Comparison of ENCODE assay signal across 16 cellular contexts in the genomic region with DNA sequence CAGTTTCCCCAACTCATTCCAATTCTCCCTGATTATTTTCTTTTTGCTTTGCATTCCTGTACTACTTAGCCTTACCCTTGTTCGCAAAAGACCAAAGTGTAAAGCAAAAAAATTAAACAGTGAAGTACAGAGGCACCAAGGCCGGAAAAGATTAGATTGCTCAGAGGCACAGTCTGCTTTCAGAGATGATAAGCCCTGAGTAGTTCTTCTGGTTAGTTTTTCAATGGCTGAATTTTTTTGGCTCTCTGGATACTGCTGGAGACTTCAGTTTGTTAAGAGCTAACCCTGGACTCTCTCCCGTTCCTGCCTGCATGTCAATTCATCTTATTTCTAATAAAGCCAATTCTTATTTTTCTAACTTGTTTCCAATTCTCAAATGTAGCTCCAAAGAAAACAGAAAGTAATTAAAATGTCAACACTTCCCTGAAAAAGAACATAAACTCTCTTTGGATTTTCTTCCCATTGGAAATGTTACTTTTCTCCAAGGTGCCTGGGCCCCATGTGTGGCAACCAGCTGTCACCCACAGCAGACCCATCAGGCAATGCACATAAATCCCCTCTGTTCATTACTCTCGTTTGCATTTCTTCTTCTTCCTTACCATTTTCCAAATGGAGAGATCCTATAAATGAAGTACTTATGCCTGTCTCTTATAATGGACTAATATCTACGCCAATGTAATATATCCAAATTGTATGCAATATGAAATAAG.
DNase-seq lines count a peak whose midpoint lies in the region; ATAC-seq, FAIRE-seq and TF ChIP-seq lines count a peak whose summit lies in the region.
"Had no signal": no experiment of that assay in that cellular context is flagged by ENCODE, and none has a peak within 500 bp of the region (broad histone marks: within the 10 kb centered on the region; RNA-seq: fewer than 3 reads in every experiment).

No MANE protein-coding gene starts in this region.

- no peak for TF ChIP-seq CTCF in K562 (IDR thresholded peaks at IDR 0.05 in 2 of 3, conservative IDR thresholded peaks at IDR 0.05 in 1 of 3; ENCODE audit: insufficient read depth in 2 of 3, low read depth in 1 of 3, low read length in 3 of 3)

- H3K4me1 ChIP-seq in K562 (replicated peaks in 1 of 2; ENCODE audit: control insufficient read depth in 2 of 2, insufficient read depth in 2 of 2, low read length in 2 of 2) (peaks cover 4 to 31% of the 10 kb centered on the region in 2 experiments; a peak in 4 of 5 replicates), urinary bladder (ENCODE audit: insufficient read depth) (no peaks in the 10 kb centered on the region)
- H3K4me1 ChIP-seq: gastroesophageal sphincter had no signal

- H3K4me3 ChIP-seq in K562, result no peak overlapping the region
- no peak overlapping the region for H3K4me3 ChIP-seq in urinary bladder (ENCODE audit: low read depth, low read length)
- H3K4me3 ChIP-seq: gastroesophageal sphincter had no signal

- DNase-seq in activated naive CD4-positive, alpha-beta T cell treated with anti-CD3 and anti-CD28 coated beads for 36 hours, result no peak
- no peak for DNase-seq in activated naive CD4-positive, alpha-beta T cell treated with anti-CD3 and anti-CD28 coated beads, Interleukin-2, amount 10 ng/mL, durations not matched to agents 7 days and 5 days
- peak; percentile 15 to 78 (median 43) for DNase-seq in K562 (ENCODE audit: extremely low read depth in 1 of 4, low spot score in 3 of 4)
- DNase-seq in immature natural killer cell, result no peak
- DNase-seq in CD1c-positive myeloid dendritic cell (ENCODE audit: extremely low spot score), result no peak
- DNase-seq: activated gamma-delta T cell; AML-193; H9; left colon; NCI-H1105 treated with DMSO at 0.1 percent for 48 hours; SHP77; stimulated activated CD8-positive, alpha-beta memory T cell treated with anti-CD3 and anti-CD28 coated beads, Interleukin-4, amount 100 ng/mL, for 48 hours had no signal

- intact Hi-C loops in activated naive CD4-positive, alpha-beta T cell treated with anti-CD3 and anti-CD28 coated beads for 36 hours (cut with micrococcal nuclease), result no loop called here
- intact Hi-C loops in K562 (cut with micrococcal nuclease), result loop anchor here (10.0 kb wide), 2 partner anchors 402 to 572 kb away; no protein-coding TSS in a partner anchor

- no peaks in the 10 kb centered on the region for H3K9me1 ChIP-seq in K562 (ENCODE audit: control insufficient read depth, insufficient read depth, low read length)

- 0 out of 4 replicates have a peak, but pooled peaks of 1 of the 2 experiments have one; percentile 13 for TF ChIP-seq RAD21 in K562 (CRISPR knock-in tag; conservative IDR thresholded peaks at IDR 0.05 in 1 of 2, IDR thresholded peaks at IDR 0.05 in 1 of 2)

- H4K20me1 ChIP-seq in K562 (replicated peaks; ENCODE audit: control insufficient read depth, insufficient read depth, low read length), result no peaks in the 10 kb centered on the region

- WGBS in K562 (ENCODE audit: insufficient coverage, low coverage, missing lambda C conversion rate), result 6% methylated on average over 5 of the region's 5 CpGs
- WGBS in urinary bladder, result 42% methylated on average over 5 of the region's 5 CpGs

- peaks cover 10% of the 10 kb centered on the region; the same call in 1 of the 2 replicates for H3K9me3 ChIP-seq in K562 (replicated peaks; ENCODE audit: control insufficient read depth, insufficient read depth, low read depth, low read length)
- H3K9me3 ChIP-seq: gastroesophageal sphincter had no signal

- ATAC-seq in K562, result peak; percentile 85
- ATAC-seq in HG02759 (IDR thresholded peaks at IDR 0.05; ENCODE audit: unreplicated experiment), result no peak
- no peak for ATAC-seq in HG03025 (IDR thresholded peaks at IDR 0.05; ENCODE audit: low FRiP score, unreplicated experiment)
- ATAC-seq: gastroesophageal sphincter, left colon had no signal

- peak; percentile 86; the same call in 1 of the 2 replicates for TF ChIP-seq EP300 in K562 (IDR thresholded peaks at IDR 0.05; ENCODE audit: low read length)

- H3K79me2 ChIP-seq in K562 (ENCODE audit: control insufficient read depth, insufficient read depth, low read length), result no peaks in the 10 kb centered on the region

- peak overlapping the region; percentile 63 for H3K4me2 ChIP-seq in K562 (ENCODE audit: insufficient read depth, low read length)

- peaks cover 37% of the 10 kb centered on the region for H3K36me3 Mint-ChIP-seq in activated naive CD4-positive, alpha-beta T cell treated with anti-CD3 and anti-CD28 coated beads for 36 hours (ENCODE audit: low read depth)
- peaks cover 15% of the 10 kb centered on the region for H3K36me3 Mint-ChIP-seq in activated naive CD4-positive, alpha-beta T cell treated with anti-CD3 and anti-CD28 coated beads, Interleukin-2, amount 10 ng/mL, durations not matched to agents 7 days and 5 days
- peaks cover 0 to 22% (median 5%) of the 10 kb centered on the region in 3 donors for H3K36me3 Mint-ChIP-seq in immature natural killer cell

- POLR2A ChIA-PET in K562 (lab: Yijun Ruan, JAX), result interaction anchor here (0.8 to 1.7 kb wide), 3 partner anchors 18 to 143 kb away, joined by 3 to 8 read pairs (median 4); a partner anchor contains a TSS

- peaks cover 57% of the 10 kb centered on the region for H3K4me1 Mint-ChIP-seq in activated naive CD4-positive, alpha-beta T cell treated with anti-CD3 and anti-CD28 coated beads for 36 hours (ENCODE audit: low read depth)
- peaks cover 10% of the 10 kb centered on the region for H3K4me1 Mint-ChIP-seq in activated naive CD4-positive, alpha-beta T cell treated with anti-CD3 and anti-CD28 coated beads, Interleukin-2, amount 10 ng/mL, durations not matched to agents 7 days and 5 days
- peaks cover 17 to 30% of the 10 kb centered on the region in 2 donors for H3K4me1 Mint-ChIP-seq in immature natural killer cell

- no peaks in the 10 kb centered on the region for H3K27me3 Mint-ChIP-seq in activated naive CD4-positive, alpha-beta T cell treated with anti-CD3 and anti-CD28 coated beads for 36 hours (ENCODE audit: low read depth)
- H3K27me3 Mint-ChIP-seq in activated naive CD4-positive, alpha-beta T cell treated with anti-CD3 and anti-CD28 coated beads, Interleukin-2, amount 10 ng/mL, durations not matched to agents 7 days and 5 days, result no peaks in the 10 kb centered on the region
- H3K27me3 Mint-ChIP-seq in immature natural killer cell (ENCODE audit: low read depth in 3 of 3), result peaks cover 0 to 11% (median 5%) of the 10 kb centered on the region in 3 donors

- peak overlapping the region; percentile 80 for H3K27ac Mint-ChIP-seq in activated naive CD4-positive, alpha-beta T cell treated with anti-CD3 and anti-CD28 coated beads for 36 hours
- no peak overlapping the region for H3K27ac Mint-ChIP-seq in activated naive CD4-positive, alpha-beta T cell treated with anti-CD3 and anti-CD28 coated beads, Interleukin-2, amount 10 ng/mL, durations not matched to agents 7 days and 5 days
- peak overlapping the region in 4 of 6 donors; percentile 11 to 80 (median 58) for H3K27ac Mint-ChIP-seq in immature natural killer cell
- H3K27ac Mint-ChIP-seq: H9 had no signal

- CTCF ChIA-PET in activated naive CD4-positive, alpha-beta T cell treated with anti-CD3 and anti-CD28 coated beads for 36 hours (lab: Charles Lee), result interaction anchor here (1.0 to 1.3 kb wide), 4 partner anchors 9 to 191 kb away, joined by 3 read pairs; no protein-coding TSS in a partner anchor
- CTCF ChIA-PET in activated naive CD4-positive, alpha-beta T cell treated with anti-CD3 and anti-CD28 coated beads, Interleukin-2, amount 10 ng/mL, durations not matched to agents 7 days and 5 days (lab: Charles Lee), result interaction anchor here (0.5 kb wide), 1 partner anchor 9 kb away, joined by 3 read pairs; no protein-coding TSS in a partner anchor
- CTCF ChIA-PET in K562 (lab: Yijun Ruan, JAX; ENCODE audit: low intra/inter-chr PET ratio), result no interaction called here

- peak overlapping the region; percentile 65 for H2AFZ ChIP-seq in K562 (ENCODE audit: low read depth, low read length)

- no peak for TF ChIP-seq POLR2A in K562 (conservative IDR thresholded peaks at IDR 0.05)

- peak overlapping the region in 1 of 2 experiments; percentile 59; a peak in 2 of 4 replicates for H3K9ac ChIP-seq in K562 (ENCODE audit: insufficient read depth in 1 of 2, low read depth in 2 of 2, low read length in 2 of 2)

- BruUV-seq in K562 (replicated peaks; lab: Mats Ljungman, UMichigan), result no TSS peak

- H3K27ac ChIP-seq in K562 (ENCODE audit: extremely low read depth, low read depth, low read length) (peak overlapping the region; percentile 65), urinary bladder (ENCODE audit: low read depth) (peak overlapping the region; percentile 5)
- H3K27ac ChIP-seq: gastroesophageal sphincter had no signal

- peak; percentile 87 for FAIRE-seq in K562 (lab: Jason Lieb, UNC)

- H3K27me3 ChIP-seq in K562 (ENCODE audit: control insufficient read depth in 2 of 2, insufficient read depth in 2 of 2, low read length in 2 of 2), result no peaks in the 10 kb centered on the region
- H3K27me3 ChIP-seq: gastroesophageal sphincter had no signal

- peaks cover 24% of the 10 kb centered on the region for H3K9me3 Mint-ChIP-seq in activated naive CD4-positive, alpha-beta T cell treated with anti-CD3 and anti-CD28 coated beads for 36 hours
- peaks cover 20% of the 10 kb centered on the region for H3K9me3 Mint-ChIP-seq in activated naive CD4-positive, alpha-beta T cell treated with anti-CD3 and anti-CD28 coated beads, Interleukin-2, amount 10 ng/mL, durations not matched to agents 7 days and 5 days
- peaks cover 0 to 8% (median 0%) of the 10 kb centered on the region in 6 donors for H3K9me3 Mint-ChIP-seq in immature natural killer cell

- in situ Hi-C loops in K562 (cut with MboI), result no loop called here

- peak overlapping the region; percentile 53 for H3K4me3 Mint-ChIP-seq in activated naive CD4-positive, alpha-beta T cell treated with anti-CD3 and anti-CD28 coated beads for 36 hours
- no peak overlapping the region for H3K4me3 Mint-ChIP-seq in activated naive CD4-positive, alpha-beta T cell treated with anti-CD3 and anti-CD28 coated beads, Interleukin-2, amount 10 ng/mL, durations not matched to agents 7 days and 5 days
- H3K4me3 Mint-ChIP-seq in immature natural killer cell, result no peak overlapping the region
- H3K4me3 Mint-ChIP-seq: H9 had no signal

- H3K36me3 ChIP-seq in K562 (ENCODE audit: control insufficient read depth, insufficient read depth, low read length) (no peaks in the 10 kb centered on the region), urinary bladder (ENCODE audit: insufficient read depth) (no peaks in the 10 kb centered on the region)
- H3K36me3 ChIP-seq: gastroesophageal sphincter had no signal

TF ChIP-seq in K562, 482 proteins besides CTCF, POLR2A, EP300 and RAD21 (continues in another document):
- no peak for TF ChIP-seq HNRNPL (IDR thresholded peaks at IDR 0.05; ENCODE audit: low read depth, low read length)
- TF ChIP-seq, protein P1, sequence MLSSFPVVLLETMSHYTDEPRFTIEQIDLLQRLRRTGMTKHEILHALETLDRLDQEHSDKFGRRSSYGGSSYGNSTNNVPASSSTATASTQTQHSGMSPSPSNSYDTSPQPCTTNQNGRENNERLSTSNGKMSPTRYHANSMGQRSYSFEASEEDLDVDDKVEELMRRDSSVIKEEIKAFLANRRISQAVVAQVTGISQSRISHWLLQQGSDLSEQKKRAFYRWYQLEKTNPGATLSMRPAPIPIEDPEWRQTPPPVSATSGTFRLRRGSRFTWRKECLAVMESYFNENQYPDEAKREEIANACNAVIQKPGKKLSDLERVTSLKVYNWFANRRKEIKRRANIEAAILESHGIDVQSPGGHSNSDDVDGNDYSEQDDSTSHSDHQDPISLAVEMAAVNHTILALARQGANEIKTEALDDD (IDR thresholded peaks at IDR 0.05), result peak; percentile 78

Comparison
In these comparisons a context has a peak if more than half of its experiments do, and no peak if none do; other contexts are left out.
1. DNase-seq: peak in K562 (4 of 4); none in activated naive CD4-positive, alpha-beta T cell treated with anti-CD3 and anti-CD28 coated beads for 36 hours (single experiment), activated naive CD4-positive, alpha-beta T cell treated with anti-CD3 and anti-CD28 coated beads, Interleukin-2, amount 10 ng/mL, durations not matched to agents 7 days and 5 days (single experiment), immature natural killer cell (0 of 3) and CD1c-positive myeloid dendritic cell (single experiment).